In genomic region chr9:470041-470781, GRCh38 we compare ENCODE assay signal across 8 cellular contexts. TPM values are rescaled to one million over a fixed set of nuclear protein-coding genes. Genes with fewer than 3 reads are reported as not detected.
DNase-seq lines count a peak whose midpoint lies in the region; ATAC-seq and TF ChIP-seq lines count a peak whose summit lies in the region.

No MANE protein-coding gene starts in this region.

- H3K4me3 ChIP-seq in PC-9 (peak overlapping the region; percentile 78), fibroblast of lung (replicated peaks in 1 of 4; ENCODE audit: control extremely low read depth in 1 of 4, insufficient read depth in 1 of 4, low read depth in 3 of 4, low read length in 4 of 4) (peak overlapping the region; percentile 34 to 87 (median 48))
- peak overlapping the region; percentile 84 for H3K4me3 ChIP-seq in naive thymus-derived CD4-positive, alpha-beta T cell (ENCODE audit: low read length)

- ATAC-seq in GM21717 (IDR thresholded peaks at IDR 0.05; ENCODE audit: unreplicated experiment) = peak; percentile 89
- peak; percentile 93 for ATAC-seq in naive thymus-derived CD4-positive, alpha-beta T cell
- ATAC-seq in stimulated activated memory B cell treated with anti-CD40 and anti-IgM and Interleukin-4, amounts not matched to agents 10 μg/mL and 1 μg/mL and 100 μg/mL, for 72 hours = peak; percentile 97

- H3K4me2 ChIP-seq in PC-9 (peak overlapping the region; percentile 96), fibroblast of lung (ENCODE audit: extremely low read depth, insufficient read depth, low read length) (peak overlapping the region; percentile 92)

- BruUV-seq in PC-9 (replicated peaks; lab: Mats Ljungman, UMichigan) = TSS peak; percentile 91

- H3K36me3 ChIP-seq in PC-9 (ENCODE audit: low read depth) (no peaks in the 10 kb centered on the region), fibroblast of lung (ENCODE audit: control insufficient read depth, insufficient read depth, low read length) (no peaks in the 10 kb centered on the region)
- H3K36me3 ChIP-seq in naive thymus-derived CD4-positive, alpha-beta T cell (ENCODE audit: control insufficient read depth in 2 of 3, insufficient read depth in 3 of 3, low read length in 3 of 3) = peaks cover 0 to 8% (median 6%) of the 10 kb centered on the region in 3 experiments

- peak overlapping the region; percentile 88 to 99 (median 94) for H3K27ac Mint-ChIP-seq in naive thymus-derived CD4-positive, alpha-beta T cell
- H3K27ac Mint-ChIP-seq in stimulated activated memory B cell treated with anti-CD40 and anti-IgM and Interleukin-4, amounts not matched to agents 10 μg/mL and 1 μg/mL and 100 μg/mL, for 72 hours = peak overlapping the region; percentile 97

- H4K20me1 ChIP-seq in PC-9 (ENCODE audit: insufficient read depth) = no peaks in the 10 kb centered on the region
- H4K20me1 ChIP-seq in fibroblast of lung (ENCODE audit: control insufficient read depth, extremely low read depth, insufficient read depth, low read length) = no peaks in the 10 kb centered on the region

- peaks cover 14% of the 10 kb centered on the region for H3F3A ChIP-seq in PC-9 (ENCODE audit: insufficient read depth, low read depth)

- peak; percentile 71 for DNase-seq in DMS53 (lab: John Stamatoyannopoulos, UW)
- DNase-seq in KBM-7 = peak; percentile 92
- DNase-seq in PC-9 = peak; percentile 73 to 79
- peak; percentile 91 for DNase-seq in activated T-helper 1 cell treated with Interleukin-2 at 50 U/mL for 16 hours (ENCODE audit: low read depth)
- DNase-seq in fibroblast of lung (ENCODE audit: low read depth in 2 of 2) = peak; percentile 79 to 84
- peak; percentile 82 to 92 (median 89) for DNase-seq in naive thymus-derived CD4-positive, alpha-beta T cell

- H3K27ac ChIP-seq in PC-9 (peak overlapping the region; percentile 67), fibroblast of lung (ENCODE audit: insufficient read depth, low read length) (no peak overlapping the region)
- peak overlapping the region; percentile 75 for H3K27ac ChIP-seq in naive thymus-derived CD4-positive, alpha-beta T cell (ENCODE audit: low read depth, low read length)

- no peaks in the 10 kb centered on the region for H3K27me3 ChIP-seq in PC-9 (ENCODE audit: insufficient read depth, low read depth)
- H3K27me3 ChIP-seq in fibroblast of lung (ENCODE audit: control insufficient read depth, insufficient read depth, low read length) = no peaks in the 10 kb centered on the region
- H3K27me3 ChIP-seq in naive thymus-derived CD4-positive, alpha-beta T cell (ENCODE audit: control insufficient read depth in 2 of 2, insufficient read depth in 2 of 2, low read length in 2 of 2) = no peaks in the 10 kb centered on the region

- H3K9me2 ChIP-seq in PC-9 (ENCODE audit: insufficient read depth) = no peaks in the 10 kb centered on the region

- H3K9ac ChIP-seq in fibroblast of lung (ENCODE audit: insufficient read depth, low read length) = no peak overlapping the region

- CTCF ChIA-PET in PC-9 (lab: Charles Lee) = no interaction called here
- CTCF ChIA-PET in naive thymus-derived CD4-positive, alpha-beta T cell (lab: Charles Lee) = interaction anchor here (1.5 kb wide), 1 partner anchor 34 kb away, joined by 5 read pairs; the partner anchor contains the start of gene KANK1

- in situ Hi-C loops in KBM-7 (cut with MboI; ENCODE audit: low pct_unique_long_range_greater_than_20kb, low sequenced_read_pairs) = no loop called here

- H2AFZ ChIP-seq in PC-9 (peak overlapping the region; percentile 100), fibroblast of lung (ENCODE audit: low read length) (peak overlapping the region; percentile 96)

- POLR2A ChIA-PET in PC-9 (lab: Charles Lee; ENCODE audit: unreplicated experiment) = interaction anchor here (0.9 kb wide), 1 partner anchor 286 kb away, joined by 4 read pairs; no protein-coding TSS in a partner anchor
- POLR2A ChIA-PET in naive thymus-derived CD4-positive, alpha-beta T cell (lab: Charles Lee) = interaction anchor here (0.6 to 1.6 kb wide), 5 partner anchors 24 to 172 kb away, joined by 3 to 18 read pairs (median 3); partner anchors contain the start of gene KANK1

- H3K4me3 Mint-ChIP-seq in naive thymus-derived CD4-positive, alpha-beta T cell = peak overlapping the region; percentile 92 to 99 (median 97)
- H3K4me3 Mint-ChIP-seq in stimulated activated memory B cell treated with anti-CD40 and anti-IgM and Interleukin-4, amounts not matched to agents 10 μg/mL and 1 μg/mL and 100 μg/mL, for 72 hours = peak overlapping the region; percentile 96

- peaks cover 17 to 32% (median 27%) of the 10 kb centered on the region in 7 donors for H3K4me1 Mint-ChIP-seq in naive thymus-derived CD4-positive, alpha-beta T cell
- peaks cover 34% of the 10 kb centered on the region for H3K4me1 Mint-ChIP-seq in stimulated activated memory B cell treated with anti-CD40 and anti-IgM and Interleukin-4, amounts not matched to agents 10 μg/mL and 1 μg/mL and 100 μg/mL, for 72 hours

- intact Hi-C loops in PC-9 (cut with micrococcal nuclease; ENCODE audit: unreplicated experiment) = loop anchor here (5.0 kb wide), 1 partner anchor 83 kb away; no protein-coding TSS in a partner anchor
- intact Hi-C loops in naive thymus-derived CD4-positive, alpha-beta T cell (cut with micrococcal nuclease) = loop anchor here (1.0 to 2.0 kb wide), 5 partner anchors 23 to 197 kb away; partner anchors contain the start of gene KANK1 (in 2 of the 2)

- H3K4me1 ChIP-seq in PC-9 (replicated peaks; ENCODE audit: insufficient read depth) (peaks cover 23% of the 10 kb centered on the region), fibroblast of lung (ENCODE audit: control insufficient read depth, extremely low read depth, insufficient read depth, low read length) (peaks cover 5% of the 10 kb centered on the region)
- peaks cover 0 to 6% of the 10 kb centered on the region in 2 donors for H3K4me1 ChIP-seq in naive thymus-derived CD4-positive, alpha-beta T cell (ENCODE audit: control insufficient read depth in 2 of 2, insufficient read depth in 2 of 2, low read length in 2 of 2)

- TF ChIP-seq CTCF in PC-9 (conservative IDR thresholded peaks at IDR 0.05) (no peak), fibroblast of lung (conservative IDR thresholded peaks at IDR 0.05 in 1 of 2, IDR thresholded peaks at IDR 0.05 in 1 of 2; ENCODE audit: low read depth in 1 of 2, low read length in 2 of 2) (no peak)

- no peaks in the 10 kb centered on the region for H3K27me3 Mint-ChIP-seq in naive thymus-derived CD4-positive, alpha-beta T cell
- H3K27me3 Mint-ChIP-seq in stimulated activated memory B cell treated with anti-CD40 and anti-IgM and Interleukin-4, amounts not matched to agents 10 μg/mL and 1 μg/mL and 100 μg/mL, for 72 hours = no peaks in the 10 kb centered on the region

- peaks cover 6 to 16% (median 9%) of the 10 kb centered on the region in 5 donors for H3K36me3 Mint-ChIP-seq in naive thymus-derived CD4-positive, alpha-beta T cell
- H3K36me3 Mint-ChIP-seq in stimulated activated memory B cell treated with anti-CD40 and anti-IgM and Interleukin-4, amounts not matched to agents 10 μg/mL and 1 μg/mL and 100 μg/mL, for 72 hours = peaks cover 17% of the 10 kb centered on the region

- H3K9me3 ChIP-seq in PC-9 (ENCODE audit: insufficient read depth, low read depth) (no peaks in the 10 kb centered on the region), fibroblast of lung (ENCODE audit: control insufficient read depth, insufficient read depth, low read depth, low read length) (no peaks in the 10 kb centered on the region)
- no peaks in the 10 kb centered on the region for H3K9me3 ChIP-seq in naive thymus-derived CD4-positive, alpha-beta T cell (ENCODE audit: control insufficient read depth in 2 of 3, low read length in 3 of 3)

- H3K79me2 ChIP-seq in PC-9 (ENCODE audit: low read depth) (peaks cover 9% of the 10 kb centered on the region; the same call in 1 of the 2 replicates), fibroblast of lung (ENCODE audit: control insufficient read depth, insufficient read depth, low read length) (no peaks in the 10 kb centered on the region)

- H3K9me3 Mint-ChIP-seq in naive thymus-derived CD4-positive, alpha-beta T cell = peaks cover 0 to 3% (median 0%) of the 10 kb centered on the region in 11 donors
- H3K9me3 Mint-ChIP-seq in stimulated activated memory B cell treated with anti-CD40 and anti-IgM and Interleukin-4, amounts not matched to agents 10 μg/mL and 1 μg/mL and 100 μg/mL, for 72 hours = no peaks in the 10 kb centered on the region

RNA-seq across cellular contexts. Expression of gene KANK1, which starts 34.3 kb away (rescaled TPM):
- 13.6 and 16.3 TPM in 2 replicates for total RNA-seq in PC-9 (2021)
- 12.6 and 37.8 TPM in 2 replicates for total RNA-seq in fibroblast of lung
- polyA plus RNA-seq in fibroblast of lung = 16.3 and 17.5 TPM in 2 replicates
- 11.5 and 12.3 TPM in 2 replicates for polyA plus RNA-seq in fibroblast of lung (2012)
- 22.0 and 22.1 TPM in 2 replicates for polyA minus RNA-seq in fibroblast of lung (ENCODE audit: low replicate concordance)
- 10 to 100 TPM in 3 of 5 experiments, 1 to 10 TPM in 2; 2.4 to 47.2 (median 21.5) TPM for total RNA-seq in naive thymus-derived CD4-positive, alpha-beta T cell
- 10 to 100 TPM in 1 of 2 donors, 1 to 10 TPM in 1; 9.3 to 29.8 TPM for polyA plus RNA-seq in naive thymus-derived CD4-positive, alpha-beta T cell
